Comparison of ENCODE assay signal across 1 cellular context in the genomic region with DNA sequence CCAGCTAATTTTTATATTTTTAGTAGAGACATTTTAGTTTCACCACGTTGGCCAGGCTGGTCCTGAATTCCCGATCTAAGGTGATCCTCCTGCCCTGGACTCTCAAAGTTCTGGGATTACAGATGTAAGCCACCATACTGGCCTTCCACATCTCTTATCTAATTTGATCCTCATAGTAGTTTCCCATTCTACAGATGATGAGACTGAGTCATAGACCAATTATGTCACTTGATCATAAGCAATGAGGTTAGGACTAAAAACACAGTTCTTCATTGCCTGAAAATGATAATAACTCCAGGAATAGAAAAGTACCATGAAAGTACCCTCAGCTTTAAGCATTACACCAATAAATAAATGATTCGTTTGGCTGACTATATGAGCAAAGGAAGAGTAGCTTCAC.
TF ChIP-seq lines count a peak whose summit lies in the region.

No MANE protein-coding gene starts in this region.

TF ChIP-seq in IMR-90, 13 proteins besides CTCF, POLR2A, EP300 and RAD21 (continued from another document):
- TF ChIP-seq, protein P1, sequence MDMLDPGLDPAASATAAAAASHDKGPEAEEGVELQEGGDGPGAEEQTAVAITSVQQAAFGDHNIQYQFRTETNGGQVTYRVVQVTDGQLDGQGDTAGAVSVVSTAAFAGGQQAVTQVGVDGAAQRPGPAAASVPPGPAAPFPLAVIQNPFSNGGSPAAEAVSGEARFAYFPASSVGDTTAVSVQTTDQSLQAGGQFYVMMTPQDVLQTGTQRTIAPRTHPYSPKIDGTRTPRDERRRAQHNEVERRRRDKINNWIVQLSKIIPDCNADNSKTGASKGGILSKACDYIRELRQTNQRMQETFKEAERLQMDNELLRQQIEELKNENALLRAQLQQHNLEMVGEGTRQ (IDR thresholded peaks at IDR 0.05; ENCODE audit: low read depth, low read length): no peak
- no peak for TF ChIP-seq SMC3 (IDR thresholded peaks at IDR 0.05; ENCODE audit: low read depth, low read length)
- no peak for TF ChIP-seq CHD1 (IDR thresholded peaks at IDR 0.05; ENCODE audit: low read depth, low read length)
- no peak for TF ChIP-seq MXI1 (IDR thresholded peaks at IDR 0.05; ENCODE audit: borderline replicate concordance, low read depth, low read length)
- no peak for TF ChIP-seq CEBPB (IDR thresholded peaks at IDR 0.05; ENCODE audit: low read depth, low read length)
- no peak for TF ChIP-seq NFE2L2 (IDR thresholded peaks at IDR 0.05; ENCODE audit: low read depth, low read length)
- no peak for TF ChIP-seq FOS (IDR thresholded peaks at IDR 0.05; ENCODE audit: low read depth, low read length)
- no peak for TF ChIP-seq MAZ (IDR thresholded peaks at IDR 0.05; ENCODE audit: borderline replicate concordance, low read depth, low read length)
- no peak for TF ChIP-seq RCOR1 (IDR thresholded peaks at IDR 0.05; ENCODE audit: insufficient replicate concordance, low read length)
TF ChIP-seq in IMR-90: peak in this region for 0.
